ENCODE assay signal across 31 cellular contexts in genomic region chr2:240951045-240951594, GRCh38. TPM values are rescaled to one million over a fixed set of nuclear protein-coding genes. Genes with fewer than 3 reads are reported as not detected.
"Had no signal": no experiment of that assay in that cellular context is flagged by ENCODE, and none has a peak within 500 bp of the region (broad histone marks: within the 10 kb centered on the region; RNA-seq: fewer than 3 reads in every experiment).

No MANE protein-coding gene starts in this region.

- H3K27me3 ChIP-seq: heart left ventricle, neural progenitor cell, testis, upper lobe of left lung, uterus had no signal

- ATAC-seq: foreskin keratinocyte; gastroesophageal sphincter; heart left ventricle; left cardiac atrium; left lung; naive thymus-derived CD4-positive, alpha-beta T cell; stimulated activated memory B cell treated with anti-CD40 and anti-IgM and Interleukin-4, amounts not matched to agents 10 μg/mL and 1 μg/mL and 100 μg/mL, for 72 hours; stimulated activated naive CD8-positive, alpha-beta T cell treated with anti-CD3 and anti-CD28 coated beads, Interleukin-15, Interleukin-2, amounts not matched to agents 100 U/mL and 50 U/mL, for 24 hours had no signal

- H3K4me2 ChIP-seq: hepatocyte, neural progenitor cell had no signal

- H3K27ac ChIP-seq: coronary artery, esophagus muscularis mucosa, foreskin keratinocyte, gastroesophageal sphincter, heart left ventricle, hepatocyte, left lung, neural progenitor cell, parathyroid adenoma, sigmoid colon, testis, tibial artery, upper lobe of left lung, uterus had no signal

- H3K36me3 ChIP-seq: esophagus muscularis mucosa, gastroesophageal sphincter, heart left ventricle, left lung, neural progenitor cell, sigmoid colon, tibial artery, upper lobe of left lung, uterus had no signal

- H2AFZ ChIP-seq: hepatocyte, neural progenitor cell, parathyroid adenoma had no signal

- H3K4me3 ChIP-seq: coronary artery, esophagus muscularis mucosa, gastroesophageal sphincter, heart left ventricle, hepatocyte, left lung, neural progenitor cell, sigmoid colon, testis, tibial artery, upper lobe of left lung, uterus had no signal

- DNase-seq: dermis blood vessel endothelial cell; effector memory CD4-positive, alpha-beta T cell; foreskin keratinocyte; left cardiac atrium; mammary epithelial cell; mesendoderm; midbrain; stimulated activated CD4-positive, alpha-beta T cell treated with anti-CD3 and anti-CD28 coated beads, Interleukin-4, amount 100 ng/mL, for 4 hours; stimulated activated naive CD8-positive, alpha-beta T cell treated with anti-CD3 and anti-CD28 coated beads, Interleukin-15, Interleukin-2, amounts not matched to agents 100 U/mL and 50 U/mL, for 24 hours; substantia nigra; testis; tibial artery; uterus had no signal

- FAIRE-seq: endothelial cell of umbilical vein had no signal

- H3K4me1 ChIP-seq: foreskin keratinocyte, gastroesophageal sphincter, left lung, sigmoid colon, tibial artery, upper lobe of left lung, uterus had no signal

- H3K9ac ChIP-seq: neural progenitor cell, parathyroid adenoma had no signal

- H3K9me3 ChIP-seq: esophagus muscularis mucosa, gastroesophageal sphincter, heart left ventricle, left lung, sigmoid colon, testis, tibial artery, upper lobe of left lung, uterus had no signal

- H3K79me2 ChIP-seq: hepatocyte, parathyroid adenoma had no signal

RNA-seq across cellular contexts. Expression of gene CROCC2, which starts 45.0 kb away (rescaled TPM):
- total RNA-seq: dermis blood vessel endothelial cell, endothelial cell of umbilical vein, epithelial cell of proximal tubule, esophagus muscularis mucosa, foreskin keratinocyte, gastroesophageal sphincter, heart left ventricle, kidney epithelial cell, left cardiac atrium, mammary epithelial cell, sigmoid colon had no signal
- polyA plus RNA-seq: endothelial cell of umbilical vein; foreskin keratinocyte; heart left ventricle; mammary epithelial cell; naive thymus-derived CD4-positive, alpha-beta T cell had no signal

RNA-seq across cellular contexts. Expression of gene SNED1, which starts 47.3 kb away (rescaled TPM):
- total RNA-seq: foreskin keratinocyte had no signal
- polyA plus RNA-seq: foreskin keratinocyte had no signal

RNA-seq across cellular contexts. Expression of gene MAB21L4, which starts 55.2 kb away (rescaled TPM):
- total RNA-seq: dermis blood vessel endothelial cell; endothelial cell of umbilical vein; fibroblast of lung; left cardiac atrium; naive thymus-derived CD4-positive, alpha-beta T cell; osteoblast; sigmoid colon; skeletal muscle tissue; testis had no signal
- polyA plus RNA-seq: endothelial cell of umbilical vein; fibroblast of lung; naive thymus-derived CD4-positive, alpha-beta T cell had no signal
